26 cellular contexts compared by ENCODE assay signal in genomic region chr6:32553037-32553742, GRCh38. TPM values are rescaled to one million over a fixed set of nuclear protein-coding genes. Genes with fewer than 3 reads are reported as not detected.
DNase-seq lines count a peak whose midpoint lies in the region; ATAC-seq and TF ChIP-seq lines count a peak whose summit lies in the region.
"Had no signal": no experiment of that assay in that cellular context is flagged by ENCODE, and none has a peak within 500 bp of the region (broad histone marks: within the 10 kb centered on the region; RNA-seq: fewer than 3 reads in every experiment).

No MANE protein-coding gene starts in this region.

- no peak for TF ChIP-seq CTCF in left lung (IDR thresholded peaks at IDR 0.05)
- TF ChIP-seq CTCF in smooth muscle cell (IDR thresholded peaks at IDR 0.05; ENCODE audit: borderline replicate concordance, insufficient read depth, poor library complexity, severe bottlenecking): no peak
- no peak for TF ChIP-seq CTCF in right lobe of liver (IDR thresholded peaks at IDR 0.05)

- H3K9me3 ChIP-seq in left lung (no peaks in the 10 kb centered on the region), smooth muscle cell (replicated peaks; ENCODE audit: low read depth) (no peaks in the 10 kb centered on the region), right lobe of liver (no peaks in the 10 kb centered on the region)

- H3K27ac ChIP-seq in left lung (no peak overlapping the region), smooth muscle cell (ENCODE audit: low read depth) (no peak overlapping the region), right lobe of liver (no peak overlapping the region)
- H3K27ac ChIP-seq: RWPE1 had no signal

- ATAC-seq in left lung: peak; percentile 48
- ATAC-seq in right lobe of liver: no peak
- ATAC-seq: GM23338, K562 had no signal

- DNase-seq in OCI-M1 (lab: John Stamatoyannopoulos, UW) (peak; percentile 37), left lung (no peak), smooth muscle cell (lab: John Stamatoyannopoulos, UW; ENCODE audit: unreplicated experiment) (no peak), activated gamma-delta T cell (lab: John Stamatoyannopoulos, UW) (no peak), SHP77 (lab: John Stamatoyannopoulos, UW) (no peak), NCI-H82 (lab: John Stamatoyannopoulos, UW) (no peak), right lobe of liver (no peak)
- DNase-seq: CD8-positive, alpha-beta memory T cell; DMS 273 treated with DMSO at 0.1 percent for 48 hours; H9; Kasumi-1; NCI-H1105 treated with DMSO at 0.1 percent for 48 hours; NCI-H146; NCI-H1930; NCI-H2107; NCI-H524; NCI-H748 treated with DMSO at 0.1 percent for 48 hours; SHP77 treated with DMSO at 0.1 percent for 48 hours had no signal

- no peaks in the 10 kb centered on the region for H3K27me3 ChIP-seq in left lung
- H3K27me3 ChIP-seq in smooth muscle cell (ENCODE audit: low read depth): no peaks in the 10 kb centered on the region
- no peaks in the 10 kb centered on the region for H3K27me3 ChIP-seq in right lobe of liver

- no peak for TF ChIP-seq POLR2A in right lobe of liver (IDR thresholded peaks at IDR 0.05)

- H3K4me1 ChIP-seq in left lung (no peaks in the 10 kb centered on the region), smooth muscle cell (ENCODE audit: low read depth) (no peaks in the 10 kb centered on the region), right lobe of liver (no peaks in the 10 kb centered on the region)

- H4K20me1 ChIP-seq in smooth muscle cell (ENCODE audit: low read depth): no peaks in the 10 kb centered on the region

- H2AFZ ChIP-seq in smooth muscle cell (ENCODE audit: low read depth): peak overlapping the region; percentile 5
- H2AFZ ChIP-seq: GM23338 had no signal

- WGBS in smooth muscle cell (ENCODE audit: low lambda C conversion rate): 52% methylated on average over 5 of the region's 5 CpGs
- WGBS in right lobe of liver (ENCODE audit: insufficient coverage, low coverage, low lambda C conversion rate, missing lambda C conversion rate): 30% methylated on average over 4 of the region's 5 CpGs

- H3K36me3 ChIP-seq in left lung (no peaks in the 10 kb centered on the region), smooth muscle cell (ENCODE audit: low read depth) (no peaks in the 10 kb centered on the region), right lobe of liver (no peaks in the 10 kb centered on the region)

- no peak overlapping the region for H3K4me2 ChIP-seq in smooth muscle cell
- H3K4me2 ChIP-seq: GM23338 had no signal

- H3F3A ChIP-seq in smooth muscle cell (ENCODE audit: low read depth): no peaks in the 10 kb centered on the region

- H3K4me3 ChIP-seq in left lung (no peak overlapping the region), smooth muscle cell (no peak overlapping the region), right lobe of liver (no peak overlapping the region)
- H3K4me3 ChIP-seq: GM23338, K562 had no signal

- H3K9ac ChIP-seq in smooth muscle cell (ENCODE audit: low read depth): no peak overlapping the region

- no peaks in the 10 kb centered on the region for H3K79me2 ChIP-seq in smooth muscle cell (ENCODE audit: low read depth)

- intact Hi-C loops in left lung (cut with DNase I): no loop called here
- intact Hi-C loops in right lobe of liver (cut with DNase I): no loop called here

RNA-seq across cellular contexts. Expression of gene HLA-DRB5, which starts 23.1 kb away (rescaled TPM):
- 100 to 1,000 TPM; 106 to 407 TPM for total RNA-seq in left lung
- total RNA-seq in smooth muscle cell: 7.8 and 10.4 TPM in 2 replicates
- polyA plus RNA-seq in smooth muscle cell: 7.9 and 32.0 TPM in 2 replicates
- 10 to 100 TPM in 2 of 6 experiments, 1 to 10 TPM in 3, under 1 TPM in 1; 0.86 to 42.5 (median 5.0) TPM for total RNA-seq in right lobe of liver
- total RNA-seq: A673, Daoy, G401, GM23338, HT-29, K562, M059J had no signal
- polyA plus RNA-seq: GM23338, K562 had no signal

RNA-seq across cellular contexts. Expression of gene HLA-DRB1, which starts 36.5 kb away (rescaled TPM):
- total RNA-seq in left lung (100 to 1,000 TPM; 418 to 665 TPM), smooth muscle cell (22.4 and 32.9 TPM in 2 replicates), right lobe of liver (10 to 100 TPM in 5 of 6 experiments, 1 to 10 TPM in 1; 8.3 to 52.8 (median 23.6) TPM)
- 28.5 and 82.4 TPM in 2 replicates for polyA plus RNA-seq in smooth muscle cell
- total RNA-seq: A673, G401, HT-29 had no signal

Comparison
In these comparisons a context has a peak if more than half of its experiments do, and no peak if none do; other contexts are left out.
1. RNA of gene HLA-DRB1, which starts 36.5 kb away (total RNA-seq): 418 to 665 TPM in left lung; 8.3 to 52.8 TPM in right lobe of liver and 22.4 to 32.9 TPM in smooth muscle cell; every median in the first group is over 4 times any median in the second.